In the genomic region with DNA sequence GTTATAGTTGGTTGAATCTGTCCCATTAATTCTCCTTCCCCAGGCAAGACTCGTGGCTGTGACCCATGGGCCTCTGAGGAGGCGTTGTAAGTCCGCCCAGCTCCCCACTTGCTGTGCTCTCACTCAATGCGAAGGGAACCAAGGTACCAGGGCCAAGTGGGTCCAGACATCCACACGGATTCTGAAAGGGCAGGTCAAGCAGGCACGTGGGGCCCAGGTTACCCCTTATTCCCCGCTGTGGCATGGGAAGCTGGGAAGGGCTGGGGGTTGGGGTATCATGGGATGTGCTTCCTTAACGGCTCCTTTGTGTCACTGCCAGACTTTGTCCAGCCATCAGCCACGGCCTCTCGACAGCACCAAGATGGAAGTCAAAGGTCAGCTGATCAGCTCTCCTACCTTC, we compare ENCODE assay signal across 24 cellular contexts. TPM values are rescaled to one million over a fixed set of nuclear protein-coding genes. Genes with fewer than 3 reads are reported as not detected.
"Had no signal": no experiment of that assay in that cellular context is flagged by ENCODE, and none has a peak within 500 bp of the region (broad histone marks: within the 10 kb centered on the region; RNA-seq: fewer than 3 reads in every experiment).

No MANE protein-coding gene starts in this region.

- DNase-seq: heart left ventricle; islet precursor cell; left ventricle myocardium inferior; midbrain; mucosa of descending colon; naive thymus-derived CD4-positive, alpha-beta T cell; occipital lobe; right lobe of liver; stimulated activated CD4-positive, alpha-beta T cell treated with anti-CD3 and anti-CD28 coated beads, Interleukin-1b, Interleukin-23, amount 100 ng/mL, for 48 hours; stimulated activated CD4-positive, alpha-beta T cell treated with anti-CD3 and anti-CD28 coated beads, Interleukin-4, amount 100 ng/mL, for 1 hour; stimulated activated naive CD4-positive, alpha-beta T cell treated with Interleukin-2 at 50 U/mL for 16 hours; stimulated activated naive CD8-positive, alpha-beta T cell treated with anti-CD3 and anti-CD28 coated beads, Interleukin-15, amount 100 ng/mL, for 72 hours; substantia nigra; upper lobe of right lung had no signal

- ATAC-seq: heart left ventricle; mucosa of descending colon; naive thymus-derived CD4-positive, alpha-beta T cell; natural killer cell treated with Interleukin-12 subunit alpha and Interleukin-12 subunit beta and Interleukin-15 and Interleukin-18, amount 100 ng/mL, for 72 hours; right lobe of liver; stimulated activated naive CD8-positive, alpha-beta T cell treated with anti-CD3 and anti-CD28 coated beads, Interleukin-15, amount 100 ng/mL, for 72 hours; upper lobe of right lung had no signal

- H3K27ac Mint-ChIP-seq: natural killer cell treated with Interleukin-12 subunit alpha and Interleukin-12 subunit beta and Interleukin-15 and Interleukin-18, amount 100 ng/mL, for 72 hours; progenitor cell of endocrine pancreas; stimulated activated naive CD8-positive, alpha-beta T cell treated with anti-CD3 and anti-CD28 coated beads, Interleukin-15, amount 100 ng/mL, for 72 hours had no signal

- H3K27ac ChIP-seq: heart left ventricle, left ventricle myocardium inferior, neural progenitor cell, neutrophil, ovary, right atrium auricular region, right lobe of liver, tibial nerve, upper lobe of right lung had no signal

- H3K9me3 ChIP-seq: heart left ventricle, left ventricle myocardium inferior, mucosa of descending colon, neutrophil, ovary, right atrium auricular region, right lobe of liver, tibial nerve, upper lobe of right lung had no signal

- H3K4me2 ChIP-seq: neural progenitor cell, smooth muscle cell had no signal

- H3K4me3 ChIP-seq: heart left ventricle, left ventricle myocardium inferior, lung, mucosa of descending colon, neural progenitor cell, ovary, right atrium auricular region, right lobe of liver, smooth muscle cell, tibial nerve, upper lobe of right lung had no signal

- H3K36me3 ChIP-seq: heart left ventricle, left ventricle myocardium inferior, neural progenitor cell, neutrophil, ovary, right atrium auricular region, right lobe of liver, upper lobe of right lung had no signal

- H2AFZ ChIP-seq: neural progenitor cell had no signal

- H3K9me3 Mint-ChIP-seq: naive thymus-derived CD4-positive, alpha-beta T cell; natural killer cell treated with Interleukin-12 subunit alpha and Interleukin-12 subunit beta and Interleukin-15 and Interleukin-18, amount 100 ng/mL, for 72 hours; stimulated activated naive CD8-positive, alpha-beta T cell treated with anti-CD3 and anti-CD28 coated beads, Interleukin-15, amount 100 ng/mL, for 72 hours had no signal

- H3K27me3 ChIP-seq: heart left ventricle, neural progenitor cell, neutrophil, ovary, right atrium auricular region, right lobe of liver, tibial nerve, upper lobe of right lung had no signal

- H3K4me1 ChIP-seq: heart left ventricle, left ventricle myocardium inferior, neural progenitor cell, right atrium auricular region, right lobe of liver, tibial nerve, upper lobe of right lung had no signal

- H3K9ac ChIP-seq: neural progenitor cell had no signal

- H3K27me3 Mint-ChIP-seq: naive thymus-derived CD4-positive, alpha-beta T cell; natural killer cell treated with Interleukin-12 subunit alpha and Interleukin-12 subunit beta and Interleukin-15 and Interleukin-18, amount 100 ng/mL, for 72 hours; progenitor cell of endocrine pancreas; stimulated activated naive CD8-positive, alpha-beta T cell treated with anti-CD3 and anti-CD28 coated beads, Interleukin-15, amount 100 ng/mL, for 72 hours had no signal

- H3K36me3 Mint-ChIP-seq: naive thymus-derived CD4-positive, alpha-beta T cell; natural killer cell treated with Interleukin-12 subunit alpha and Interleukin-12 subunit beta and Interleukin-15 and Interleukin-18, amount 100 ng/mL, for 72 hours had no signal

- H3K4me3 Mint-ChIP-seq: naive thymus-derived CD4-positive, alpha-beta T cell; natural killer cell treated with Interleukin-12 subunit alpha and Interleukin-12 subunit beta and Interleukin-15 and Interleukin-18, amount 100 ng/mL, for 72 hours; neural progenitor cell; stimulated activated naive CD8-positive, alpha-beta T cell treated with anti-CD3 and anti-CD28 coated beads, Interleukin-15, amount 100 ng/mL, for 72 hours had no signal

RNA-seq across cellular contexts. Expression of gene CCDC120, which starts 3.1 kb away (rescaled TPM):
- total RNA-seq: myocyte had no signal
